In genomic region chr5:35745193-35745592, GRCh38 we compare ENCODE assay signal across 1 cellular context.
TF ChIP-seq lines count a peak whose summit lies in the region.

No MANE protein-coding gene starts in this region.

TF ChIP-seq in GM23338, 12 proteins besides CTCF, POLR2A, EP300 and RAD21 (continued from another document):
- TF ChIP-seq ZNF462 (CRISPR knock-in tag; IDR thresholded peaks at IDR 0.05) (no peak), EZH2 (IDR thresholded peaks at IDR 0.05; ENCODE audit: low read depth, unreplicated experiment) (no peak), ZNF331 (CRISPR knock-in tag; IDR thresholded peaks at IDR 0.05; ENCODE audit: low read depth) (no peak), REST (IDR thresholded peaks at IDR 0.05; ENCODE audit: unreplicated experiment) (no peak), EZH2phosphoT487 (IDR thresholded peaks at IDR 0.05; ENCODE audit: unreplicated experiment) (no peak)
